ENCODE assay signal across 8 cellular contexts in genomic region chrX:65601530-65602281, GRCh38.
DNase-seq lines count a peak whose midpoint lies in the region; ATAC-seq and TF ChIP-seq lines count a peak whose summit lies in the region.

No MANE protein-coding gene starts in this region.

- H3K4me1 Mint-ChIP-seq in IgD-negative memory B cell = peaks cover 28 to 44% (median 30%) of the 10 kb centered on the region in 3 donors
- H3K4me1 Mint-ChIP-seq in activated B cell treated with CpG ODN at 0.5 μM for 24 hours = peaks cover 50% of the 10 kb centered on the region
- peaks cover 46% of the 10 kb centered on the region for H3K4me1 Mint-ChIP-seq in dendritic cell treated with granulocyte-macrophage colony-stimulating factor and Interleukin-4, amounts not matched to agents 40 ng/mL and 50 ng/mL, for 4 days (ENCODE audit: low read depth)

- DNase-seq in GM06990 (ENCODE audit: extremely low read depth, insufficient read length) (peak; percentile 28), activated B cell treated with CpG ODN at 0.5 μM for 24 hours (no peak), mesendoderm (peak; percentile 33), tibial nerve (ENCODE audit: low spot score in 2 of 2) (peak; percentile 67 to 83), NCI-H2227 treated with DMSO at 0.1 percent for 48 hours (lab: John Stamatoyannopoulos, UW) (no peak)

- peak overlapping the region in 2 of 4 donors; percentile 64 to 87 for H3K4me3 Mint-ChIP-seq in IgD-negative memory B cell
- H3K4me3 Mint-ChIP-seq in activated B cell treated with CpG ODN at 0.5 μM for 24 hours = no peak overlapping the region
- no peak overlapping the region for H3K4me3 Mint-ChIP-seq in dendritic cell treated with granulocyte-macrophage colony-stimulating factor and Interleukin-4, amounts not matched to agents 40 ng/mL and 50 ng/mL, for 4 days

- H3K79me2 ChIP-seq in mesendoderm (ENCODE audit: control insufficient read depth, insufficient read depth, low read length) = no peaks in the 10 kb centered on the region

- intact Hi-C loops in activated B cell treated with CpG ODN at 0.5 μM for 24 hours (cut with micrococcal nuclease) = no loop called here
- intact Hi-C loops in dendritic cell treated with granulocyte-macrophage colony-stimulating factor and Interleukin-4, amounts not matched to agents 40 ng/mL and 50 ng/mL, for 4 days (cut with micrococcal nuclease) = no loop called here

- H3K4me3 ChIP-seq in GM06990 (replicated peaks; ENCODE audit: low read depth, low read length) (no peak overlapping the region), mesendoderm (ENCODE audit: low read length) (no peak overlapping the region), tibial nerve (no peak overlapping the region)

- H3K79me1 ChIP-seq in mesendoderm (ENCODE audit: low read length) = no peaks in the 10 kb centered on the region

- POLR2A ChIA-PET in activated B cell treated with CpG ODN at 0.5 μM for 24 hours (lab: Charles Lee) = interaction anchor here (0.9 to 1.5 kb wide), 3 partner anchors 66 to 97 kb away, joined by 4 to 10 read pairs (median 6); partner anchors contain the start of gene MSN

- ATAC-seq in activated B cell treated with CpG ODN at 0.5 μM for 24 hours (ENCODE audit: low read depth) = peak; percentile 60
- no peak for ATAC-seq in HG03520 (IDR thresholded peaks at IDR 0.05; ENCODE audit: unreplicated experiment)

- H3K4me1 ChIP-seq in mesendoderm (ENCODE audit: control insufficient read depth, low read depth, low read length) (no peaks in the 10 kb centered on the region), tibial nerve (peaks cover 0 to 37% (median 12%) of the 10 kb centered on the region in 4 donors)

- TF ChIP-seq POLR2A in tibial nerve (IDR thresholded peaks at IDR 0.05) = peak in 1 of 2 donors; percentile 37

- no peak overlapping the region for H2AK5ac ChIP-seq in mesendoderm (ENCODE audit: low read length)

- TF ChIP-seq CTCF in GM06990 (IDR thresholded peaks at IDR 0.05; ENCODE audit: insufficient read depth, low read length, poor library complexity, severe bottlenecking) = no peak
- TF ChIP-seq CTCF in activated B cell treated with CpG ODN at 0.5 μM for 24 hours (IDR thresholded peaks at IDR 0.05) = no peak
- TF ChIP-seq CTCF in tibial nerve (IDR thresholded peaks at IDR 0.05) = peak in 3 of 5 experiments; percentile 17 to 64 (median 62)

- H4K8ac ChIP-seq in mesendoderm (ENCODE audit: low read depth, low read length) = no peak overlapping the region

- H3K9ac ChIP-seq in mesendoderm (ENCODE audit: low read length) = no peak overlapping the region

- H3K4me2 ChIP-seq in mesendoderm (ENCODE audit: low read length) = no peak overlapping the region

- peak overlapping the region; percentile 67 to 92 (median 78) for H3K27ac Mint-ChIP-seq in IgD-negative memory B cell
- H3K27ac Mint-ChIP-seq in activated B cell treated with CpG ODN at 0.5 μM for 24 hours = peak overlapping the region; percentile 74
- H3K27ac Mint-ChIP-seq in dendritic cell treated with granulocyte-macrophage colony-stimulating factor and Interleukin-4, amounts not matched to agents 40 ng/mL and 50 ng/mL, for 4 days = peak overlapping the region; percentile 46

- no peak overlapping the region for H3K4ac ChIP-seq in mesendoderm (ENCODE audit: low read depth, low read length)

- H3K36me3 Mint-ChIP-seq in IgD-negative memory B cell = peaks cover 2% of the 10 kb centered on the region
- no peaks in the 10 kb centered on the region for H3K36me3 Mint-ChIP-seq in activated B cell treated with CpG ODN at 0.5 μM for 24 hours (ENCODE audit: low read depth)
- no peaks in the 10 kb centered on the region for H3K36me3 Mint-ChIP-seq in dendritic cell treated with granulocyte-macrophage colony-stimulating factor and Interleukin-4, amounts not matched to agents 40 ng/mL and 50 ng/mL, for 4 days (ENCODE audit: low read depth)

- H3K27me3 ChIP-seq in GM06990 (replicated peaks; ENCODE audit: control insufficient read depth, insufficient read depth, low read length) (no peaks in the 10 kb centered on the region), mesendoderm (ENCODE audit: insufficient read depth, low read length, poor library complexity) (no peaks in the 10 kb centered on the region), tibial nerve (no peaks in the 10 kb centered on the region)

- WGBS in mesendoderm (ENCODE audit: extremely low coverage, insufficient coverage, low lambda C conversion rate) = no CpG with 5 or more reads among the region's 3 CpGs
- WGBS in tibial nerve, 2 donors = 55 to 63% methylated on average over 2 to 3 of the region's 3 CpGs

- H3K56ac ChIP-seq in mesendoderm (ENCODE audit: low read length) = no peak overlapping the region

- no peak overlapping the region for H4K5ac ChIP-seq in mesendoderm (ENCODE audit: low read length)

- H2BK15ac ChIP-seq in mesendoderm (replicated peaks; ENCODE audit: low read depth) = no peak overlapping the region

- H3K9me3 ChIP-seq in tibial nerve = no peaks in the 10 kb centered on the region

- no peak overlapping the region for H2BK5ac ChIP-seq in mesendoderm (ENCODE audit: low read length)

- H3K27ac ChIP-seq in mesendoderm (ENCODE audit: low read depth, low read length) (no peak overlapping the region), tibial nerve (peak overlapping the region; percentile 85 to 90 (median 90))

- no peak overlapping the region for H3K18ac ChIP-seq in mesendoderm (ENCODE audit: low read length)

- CTCF ChIA-PET in activated B cell treated with CpG ODN at 0.5 μM for 24 hours (lab: Charles Lee) = interaction anchor here (1.2 to 1.9 kb wide), 2 partner anchors 10 to 508 kb away, joined by 3 to 5 read pairs; no protein-coding TSS in a partner anchor

- TF ChIP-seq EP300 in tibial nerve (IDR thresholded peaks at IDR 0.05) = peak; percentile 87 to 90

- H3K36me3 ChIP-seq in GM06990 (ENCODE audit: control insufficient read depth, insufficient read depth, low read length) (no peaks in the 10 kb centered on the region), mesendoderm (ENCODE audit: control insufficient read depth, insufficient read depth, low read length) (no peaks in the 10 kb centered on the region), tibial nerve (no peaks in the 10 kb centered on the region)

- no peak overlapping the region for H2BK120ac ChIP-seq in mesendoderm (ENCODE audit: low read depth, low read length)

- H3K27me3 Mint-ChIP-seq in IgD-negative memory B cell (peaks cover 1% of the 10 kb centered on the region), activated B cell treated with CpG ODN at 0.5 μM for 24 hours (no peaks in the 10 kb centered on the region)
- no peaks in the 10 kb centered on the region for H3K27me3 Mint-ChIP-seq in dendritic cell treated with granulocyte-macrophage colony-stimulating factor and Interleukin-4, amounts not matched to agents 40 ng/mL and 50 ng/mL, for 4 days

- H3K23ac ChIP-seq in mesendoderm (ENCODE audit: low read length) = no peak overlapping the region

- H3K9me3 Mint-ChIP-seq in IgD-negative memory B cell (no peaks in the 10 kb centered on the region), activated B cell treated with CpG ODN at 0.5 μM for 24 hours (no peaks in the 10 kb centered on the region)
- H3K9me3 Mint-ChIP-seq in dendritic cell treated with granulocyte-macrophage colony-stimulating factor and Interleukin-4, amounts not matched to agents 40 ng/mL and 50 ng/mL, for 4 days = no peaks in the 10 kb centered on the region

Comparison
In these comparisons a context has a peak if more than half of its experiments do, and no peak if none do; other contexts are left out.
1. DNase-seq: peak in GM06990 (single experiment), mesendoderm (single experiment) and tibial nerve (2 of 2); none in activated B cell treated with CpG ODN at 0.5 μM for 24 hours (single experiment) and NCI-H2227 treated with DMSO at 0.1 percent for 48 hours (single experiment).
2. CTCF ChIP-seq: peak in tibial nerve (3 of 5); none in GM06990 (single experiment) and activated B cell treated with CpG ODN at 0.5 μM for 24 hours (single experiment).
3. Peak in every context shown above with its lines, with median percentiles within 50 percentile points of each other: H3K27ac Mint-ChIP-seq.